In genomic region chr19:33587150-33587549, GRCh38 we compare ENCODE assay signal across 9 cellular contexts. TPM values are rescaled to one million over a fixed set of nuclear protein-coding genes. Genes with fewer than 3 reads are reported as not detected.
"Had no signal": no experiment of that assay in that cellular context is flagged by ENCODE, and none has a peak within 500 bp of the region (broad histone marks: within the 10 kb centered on the region; RNA-seq: fewer than 3 reads in every experiment).

No MANE protein-coding gene starts in this region.

- ATAC-seq: GM12878 had no signal

- FAIRE-seq: G401.6, GM12878, GM12891, GM12892, GM18507, GM19239 had no signal

- DNase-seq: GDM1, GF-D8 had no signal

- H3K4me3 ChIP-seq: GM12878 had no signal

RNA-seq across cellular contexts. Expression of gene CHST8, which starts 34.6 kb away (rescaled TPM):
- total RNA-seq: G401, GM12878 had no signal
